22 cellular contexts compared by ENCODE assay signal in genomic region chr17:70091005-70091568, GRCh38. TPM values are rescaled to one million over a fixed set of nuclear protein-coding genes. Genes with fewer than 3 reads are reported as not detected.
"Had no signal": no experiment of that assay in that cellular context is flagged by ENCODE, and none has a peak within 500 bp of the region (broad histone marks: within the 10 kb centered on the region; RNA-seq: fewer than 3 reads in every experiment).

No MANE protein-coding gene starts in this region.

- H3K9me3 Mint-ChIP-seq: activated naive CD8-positive, alpha-beta T cell treated with anti-CD3 and anti-CD28 coated beads, Interleukin-2, amount 50 U/mL, for 24 hours; nephron progenitor cell had no signal

- H3K4me1 Mint-ChIP-seq: activated naive CD8-positive, alpha-beta T cell treated with anti-CD3 and anti-CD28 coated beads, Interleukin-2, amount 50 U/mL, for 24 hours; memory B cell had no signal

- H3K4me3 Mint-ChIP-seq: activated naive CD8-positive, alpha-beta T cell treated with anti-CD3 and anti-CD28 coated beads, Interleukin-2, amount 50 U/mL, for 24 hours; activated T-cell treated with anti-CD3 and anti-CD28 coated beads, Interleukin-2, amount 50 U/mL, for 24 hours; memory B cell; nephron progenitor cell; stimulated activated naive CD8-positive, alpha-beta T cell treated with anti-CD3 and anti-CD28 coated beads, Interleukin-15, Interleukin-2, amounts not matched to agents 100 ng/mL and 50 ng/mL, for 24 hours had no signal

- H3K27ac ChIP-seq: cardiac muscle cell, heart left ventricle, tibial nerve, uterus, WERI-Rb-1 had no signal

- H3K4me1 ChIP-seq: heart left ventricle, uterus had no signal

- H3K9me3 ChIP-seq: heart left ventricle, tibial nerve, uterus had no signal

- H3K9ac ChIP-seq: parathyroid adenoma had no signal

- H3K36me3 ChIP-seq: cardiac muscle cell, heart left ventricle, tibial nerve, uterus, WERI-Rb-1 had no signal

- H3K27me3 Mint-ChIP-seq: activated naive CD8-positive, alpha-beta T cell treated with anti-CD3 and anti-CD28 coated beads, Interleukin-2, amount 50 U/mL, for 24 hours; memory B cell; stimulated activated naive CD8-positive, alpha-beta T cell treated with anti-CD3 and anti-CD28 coated beads, Interleukin-15, Interleukin-2, amounts not matched to agents 100 ng/mL and 50 ng/mL, for 24 hours had no signal

- DNase-seq: activated CD4-positive, CD25-positive, alpha-beta regulatory T cell treated with anti-CD3 and anti-CD28 coated beads, Interleukin-2, amount 50 U/mL, for 72 hours; activated CD8-positive, alpha-beta memory T cell treated with anti-CD3 and anti-CD28 coated beads for 24 hours; activated CD8-positive, alpha-beta memory T cell treated with anti-CD3 and anti-CD28 coated beads, Interleukin-2, amount 50 U/mL, for 4 hours; activated effector memory CD4-positive, alpha-beta T cell treated with anti-CD3 and anti-CD28 coated beads, Interleukin-2, amount 50 U/mL, for 16 hours; activated naive CD4-positive, alpha-beta T cell treated with anti-CD3 and anti-CD28 coated beads, Interleukin-2, amount 50 U/mL, for 16 hours; activated naive CD8-positive, alpha-beta T cell treated with anti-CD3 and anti-CD28 coated beads, Interleukin-2, amount 50 U/mL, for 24 hours; activated T-cell treated with anti-CD3 and anti-CD28 coated beads, Interleukin-2, amount 50 U/mL, for 24 hours; cortex of kidney; heart left ventricle; islet precursor cell; left colon; nephron progenitor cell; right cardiac atrium; stimulated activated CD4-positive, alpha-beta T cell treated with anti-CD3 and anti-CD28 coated beads, Interleukin-4, amount 100 ng/mL, for 24 hours; uterus; WERI-Rb-1 had no signal

- H3K27me3 ChIP-seq: cardiac muscle cell, heart left ventricle, tibial nerve, uterus had no signal

- H3K4me3 ChIP-seq: cardiac muscle cell, heart left ventricle, tibial nerve, uterus had no signal

- H3K27ac Mint-ChIP-seq: activated naive CD8-positive, alpha-beta T cell treated with anti-CD3 and anti-CD28 coated beads, Interleukin-2, amount 50 U/mL, for 24 hours; activated T-cell treated with anti-CD3 and anti-CD28 coated beads, Interleukin-2, amount 50 U/mL, for 24 hours; memory B cell; nephron progenitor cell; stimulated activated naive CD8-positive, alpha-beta T cell treated with anti-CD3 and anti-CD28 coated beads, Interleukin-15, Interleukin-2, amounts not matched to agents 100 ng/mL and 50 ng/mL, for 24 hours had no signal

- H3K36me3 Mint-ChIP-seq: memory B cell had no signal

- ATAC-seq: activated naive CD8-positive, alpha-beta T cell treated with anti-CD3 and anti-CD28 coated beads, Interleukin-2, amount 50 U/mL, for 24 hours; heart left ventricle; left colon; right cardiac atrium had no signal

- H2AFZ ChIP-seq: parathyroid adenoma had no signal

RNA-seq across cellular contexts. Expression of gene KCNJ16, which starts 16.1 kb away (rescaled TPM):
- total RNA-seq: cardiac muscle cell, fibroblast of villous mesenchyme had no signal
- polyA plus RNA-seq: cardiac muscle cell, right cardiac atrium had no signal
